In genomic region chr17:14768923-14769322, GRCh38 we compare ENCODE assay signal across 31 cellular contexts.
DNase-seq lines count a peak whose midpoint lies in the region; ATAC-seq, FAIRE-seq and TF ChIP-seq lines count a peak whose summit lies in the region.
"Had no signal": no experiment of that assay in that cellular context is flagged by ENCODE, and none has a peak within 500 bp of the region (broad histone marks: within the 10 kb centered on the region; RNA-seq: fewer than 3 reads in every experiment).

No MANE protein-coding gene starts in this region.

- H3K27ac ChIP-seq in foreskin keratinocyte: no peak overlapping the region
- H3K27ac ChIP-seq: A549, dorsolateral prefrontal cortex, HL-60, thoracic aorta, uterus had no signal

- no peaks in the 10 kb centered on the region for H3K4me1 ChIP-seq in foreskin keratinocyte
- H3K4me1 ChIP-seq: A549, uterus had no signal

- peak; percentile 11 for DNase-seq in SKM-1 treated with dmso at 0.1 percent for 144 hours (lab: John Stamatoyannopoulos, UW; ENCODE audit: unreplicated experiment)
- DNase-seq in SKM-1 (lab: John Stamatoyannopoulos, UW; ENCODE audit: unreplicated experiment): no peak
- DNase-seq in RPMI8226: peak; percentile 12
- no peak for DNase-seq in foreskin keratinocyte
- DNase-seq in mesenteric fat pad (ENCODE audit: low spot score): no peak
- no peak for DNase-seq in T-helper 2 cell
- no peak for DNase-seq in D721Med (ENCODE audit: insufficient read length, low spot score)
- DNase-seq: activated CD4-positive, CD25-positive, alpha-beta regulatory T cell; activated CD8-positive, alpha-beta memory T cell treated with anti-CD3 and anti-CD28 coated beads, Interleukin-2, amount 10 ng/mL, durations not matched to agents 7 days and 5 days; activated naive CD8-positive, alpha-beta T cell treated with anti-CD3 and anti-CD28 coated beads, Interleukin-2, amount 50 U/mL, for 24 hours; activated T-cell treated with anti-CD3 and anti-CD28 coated beads, Interleukin-2, amount 50 U/mL, for 48 hours; AML-193; CD8-positive, alpha-beta memory T cell; DMS53; dorsolateral prefrontal cortex; GDM1; glutamatergic neuron; natural killer cell; NCI-H1105 treated with DMSO at 0.1 percent for 48 hours; NCI-H2081; NCI-H345; NCI-H748 treated with DMSO at 0.1 percent for 48 hours; SK-N-SH; uterus had no signal

- H3K27me3 ChIP-seq in foreskin keratinocyte: no peaks in the 10 kb centered on the region
- H3K27me3 ChIP-seq: uterus had no signal

- no peak for FAIRE-seq in D721Med (lab: Jason Lieb, UNC)
- FAIRE-seq: GM19239, islet of Langerhans had no signal

- peak; percentile 21 for ATAC-seq in foreskin keratinocyte
- ATAC-seq in GM19467 (IDR thresholded peaks at IDR 0.05; ENCODE audit: unreplicated experiment): no peak
- ATAC-seq: activated CD8-positive, alpha-beta memory T cell treated with anti-CD3 and anti-CD28 coated beads, Interleukin-2, amount 10 ng/mL, durations not matched to agents 7 days and 5 days; activated naive CD8-positive, alpha-beta T cell treated with anti-CD3 and anti-CD28 coated beads, Interleukin-2, amount 50 U/mL, for 24 hours; HCT116; natural killer cell had no signal

- TF ChIP-seq CTCF in foreskin keratinocyte (conservative IDR thresholded peaks at IDR 0.05): peak; percentile 53
- TF ChIP-seq CTCF in D721Med (IDR thresholded peaks at IDR 0.05; ENCODE audit: insufficient read depth, missing control alignments): no peak

Comparison
In these comparisons a context has a peak if more than half of its experiments do, and no peak if none do; other contexts are left out.
1. DNase-seq: peak in SKM-1 treated with dmso at 0.1 percent for 144 hours (single experiment) and RPMI8226 (single experiment); none in SKM-1 (single experiment), foreskin keratinocyte (0 of 2), mesenteric fat pad (single experiment), T-helper 2 cell (0 of 5) and D721Med (single experiment).